ENCODE assay signal across 22 cellular contexts in genomic region chrX:9966775-9967408, GRCh38. TPM values are rescaled to one million over a fixed set of nuclear protein-coding genes. Genes with fewer than 3 reads are reported as not detected.
A peak's percentile ranks its signal among the peaks of the same experiment; 100 is the strongest.
DNase-seq lines count a peak whose midpoint lies in the region; ATAC-seq and TF ChIP-seq lines count a peak whose summit lies in the region.
"Had no signal": no experiment of that assay in that cellular context is flagged by ENCODE, and none has a peak within 500 bp of the region (broad histone marks: within the 10 kb centered on the region; RNA-seq: fewer than 3 reads in every experiment).

A gene with protein sequence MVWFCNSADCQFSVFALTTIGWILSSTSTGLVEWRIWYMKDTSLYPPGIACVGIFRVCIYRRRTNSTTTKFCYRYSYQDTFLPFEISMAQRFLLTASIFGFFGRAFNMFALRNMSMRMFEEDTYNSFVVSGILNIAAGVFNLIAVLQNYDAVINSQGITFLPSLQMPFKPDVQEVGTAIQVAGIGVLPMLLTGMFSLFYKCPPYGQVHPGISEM (plus strand): TSS chrX:9967358. CDS start chrX:9967358, 0 bp downstream.

- H3K4me1 ChIP-seq in trophoblast cell (ENCODE audit: control insufficient read depth in 1 of 2, insufficient read depth in 2 of 2, low read length in 2 of 2) (no peaks in the 10 kb centered on the region), mucosa of descending colon (ENCODE audit: low read depth) (no peaks in the 10 kb centered on the region)
- H3K4me1 ChIP-seq: BE2C had no signal

- H3K18ac ChIP-seq in trophoblast cell (ENCODE audit: low read length), result no peak within 1 kb of the TSS

- peak within 1 kb of the TSS; percentile 43 for H4K12ac ChIP-seq in trophoblast cell (ENCODE audit: low read depth, low read length)

- H3K27ac ChIP-seq in trophoblast cell (ENCODE audit: low read depth, low read length), result no peak within 1 kb of the TSS

- H2AK5ac ChIP-seq in trophoblast cell (ENCODE audit: low read length), result no peak within 1 kb of the TSS

- H3K27me3 ChIP-seq in trophoblast cell (ENCODE audit: insufficient read depth, low read length), result no peaks in the 10 kb centered on the region
- H3K27me3 ChIP-seq: BE2C had no signal

- H3K4me2 ChIP-seq in trophoblast cell (ENCODE audit: low read length), result no peak within 1 kb of the TSS

- no peaks in the 10 kb centered on the region for H3K36me3 ChIP-seq in trophoblast cell (ENCODE audit: control insufficient read depth in 1 of 2, insufficient read depth in 2 of 2, low read length in 2 of 2)
- H3K36me3 ChIP-seq in mucosa of descending colon (ENCODE audit: low read depth), result no peaks in the 10 kb centered on the region
- H3K36me3 ChIP-seq: BE2C had no signal

- no peak within 1 kb of the TSS for H2BK120ac ChIP-seq in trophoblast cell (ENCODE audit: insufficient read depth, low read length, poor library complexity)

- in situ Hi-C loops in SK-MEL-5 (cut with HindIII; ENCODE audit: low pct_unique_long_range_greater_than_20kb, low sequenced_read_pairs), result no loop called here

- H2BK12ac ChIP-seq in trophoblast cell (ENCODE audit: low read length), result no peak within 1 kb of the TSS

- no peak within 1 kb of the TSS for H2AFZ ChIP-seq in trophoblast cell (ENCODE audit: insufficient read depth, low read length, poor library complexity)

- H3K79me2 ChIP-seq in trophoblast cell (ENCODE audit: control insufficient read depth, insufficient read depth, low read length, poor library complexity), result no peaks in the 10 kb centered on the region

- intact Hi-C loops in mucosa of descending colon (cut with DNase I, micrococcal nuclease), result no loop called here

- no peak within 1 kb of the TSS for H3K9ac ChIP-seq in trophoblast cell (ENCODE audit: low read length)

- no peak within 1 kb of the TSS for H3K4me3 ChIP-seq in choroid plexus epithelial cell (ENCODE audit: low read depth, low read length)
- H3K4me3 ChIP-seq in trophoblast cell (ENCODE audit: low read depth, low read length), result no peak within 1 kb of the TSS
- H3K4me3 ChIP-seq in mucosa of descending colon, result no peak within 1 kb of the TSS

- H4K91ac ChIP-seq in trophoblast cell (ENCODE audit: low read depth, low read length), result no peak within 1 kb of the TSS

- no peak within 1 kb of the TSS for H3K23ac ChIP-seq in trophoblast cell (ENCODE audit: low read length)

- H3K9me3 ChIP-seq in trophoblast cell (ENCODE audit: insufficient read depth, low read depth, low read length) (no peaks in the 10 kb centered on the region), mucosa of descending colon (no peaks in the 10 kb centered on the region)
- H3K9me3 ChIP-seq: BE2C had no signal

- no peak within 1 kb of the TSS for H3K4ac ChIP-seq in trophoblast cell (ENCODE audit: low read depth, low read length)

- no peak within 1 kb of the TSS for H4K8ac ChIP-seq in trophoblast cell (ENCODE audit: low read depth, low read length)

- DNase-seq in HT-29 (ENCODE audit: low spot score) (peak; percentile 46), SK-MEL-5 (ENCODE audit: low read depth, low spot score) (peak; percentile 55), choroid plexus epithelial cell (ENCODE audit: low read depth) (peak; percentile 5), trophoblast cell (peak; percentile 4 to 58), dedifferentiated amniotic fluid mesenchymal stem cell (ENCODE audit: extremely low spot score) (no peak), NCI-H2227 treated with DMSO at 0.1 percent for 48 hours (lab: John Stamatoyannopoulos, UW) (no peak), NCI-H69 (lab: John Stamatoyannopoulos, UW) (no peak), mucosa of descending colon (no peak)
- DNase-seq: ACHN; BE2C; C1 segment of cervical spinal cord; CD4-positive, CD25-positive, alpha-beta regulatory T cell; CD8-positive, alpha-beta memory T cell; COR-L47; DMS 273 treated with DMSO at 0.1 percent for 48 hours; DMS79 treated with DMSO at 0.1 percent for 48 hours; EL; H9; KG1 had no signal

- H3K79me1 ChIP-seq in trophoblast cell (ENCODE audit: low read length), result no peaks in the 10 kb centered on the region

- TF ChIP-seq CTCF in choroid plexus epithelial cell (conservative IDR thresholded peaks at IDR 0.05; ENCODE audit: low read depth, low read length) (no peak), mucosa of descending colon (IDR thresholded peaks at IDR 0.05) (no peak)

- no peak within 1 kb of the TSS for H2BK5ac ChIP-seq in trophoblast cell (ENCODE audit: low read depth, low read length, poor library complexity)

- no peak within 1 kb of the TSS for H3K14ac ChIP-seq in trophoblast cell (ENCODE audit: low read length)

- ATAC-seq in mucosa of descending colon, result no peak
- ATAC-seq: HepG2 had no signal

- WGBS in trophoblast cell (ENCODE audit: extremely low coverage, insufficient coverage, insufficient read length), result no CpG with 5 or more reads among the region's 16 CpGs

RNA-seq across cellular contexts. Expression of the gene that starts here (rescaled TPM):
- not detected in 2 replicates for total RNA-seq in HT-29 (2014; rRNA removed; shearing (Covaris generic))
- not detected in 2 replicates for total RNA-seq in SK-MEL-5 (2014; rRNA removed; shearing (Covaris generic))
- not detected in 2 replicates for polyA plus RNA-seq in SK-MEL-5 (2015; cell fraction: cytosol; rRNA removed)
- polyA plus RNA-seq in SK-MEL-5 (2015; cell fraction: nucleus; rRNA removed), result not detected in 2 replicates
- 0.16 and 0.22 TPM in 2 replicates for polyA plus RNA-seq in trophoblast cell (2013)
- total RNA-seq in mucosa of descending colon, result under 1 TPM in 1 of 3 donors, not detected in 2; 0.49 TPM
- total RNA-seq: CD4-positive, CD25-positive, alpha-beta regulatory T cell; CD8-positive, alpha-beta memory T cell; G401; HepG2 had no signal
- polyA plus RNA-seq: CD4-positive, CD25-positive, alpha-beta regulatory T cell; CD8-positive, alpha-beta memory T cell; HepG2; IgD-negative memory B cell had no signal

Comparison
In these comparisons a context has a peak if more than half of its experiments do, and no peak if none do; other contexts are left out.
1. Peak in DNase-seq in HT-29; RNA of the gene not detected or under 1 TPM.
2. Peak in DNase-seq in SK-MEL-5; RNA of the gene not detected or under 1 TPM.
3. DNase-seq: peak in choroid plexus epithelial cell (single experiment) and trophoblast cell (2 of 2); none in dedifferentiated amniotic fluid mesenchymal stem cell (single experiment), NCI-H2227 treated with DMSO at 0.1 percent for 48 hours (single experiment), NCI-H69 (single experiment) and mucosa of descending colon (0 of 3).